ENCODE assay signal across 1 cellular context in the genomic region with DNA sequence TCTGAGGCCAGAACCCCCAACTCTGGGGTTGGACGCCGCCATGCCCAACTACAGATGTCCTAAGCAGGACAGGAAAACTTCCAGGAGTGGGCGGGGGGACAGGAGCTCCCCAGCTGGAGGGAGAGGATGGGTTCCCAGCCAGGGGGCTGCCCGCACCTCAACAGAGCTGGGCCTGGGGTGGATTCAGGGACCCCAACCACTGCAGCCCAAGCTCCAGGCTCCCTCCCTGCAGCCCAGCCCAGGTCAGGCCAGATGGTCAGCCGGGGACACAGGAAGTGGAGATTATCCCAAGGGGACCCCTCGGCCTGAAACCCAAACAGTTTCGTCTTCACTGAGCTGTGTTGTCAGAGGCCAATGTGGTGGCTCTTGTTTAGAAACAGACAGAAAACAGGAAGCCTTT.
TF ChIP-seq lines count a peak whose summit lies in the region.

No MANE protein-coding gene starts in this region.

TF ChIP-seq in GM23338, 12 proteins besides CTCF, POLR2A, EP300 and RAD21 (continued from another document):
- TF ChIP-seq, protein P1, sequence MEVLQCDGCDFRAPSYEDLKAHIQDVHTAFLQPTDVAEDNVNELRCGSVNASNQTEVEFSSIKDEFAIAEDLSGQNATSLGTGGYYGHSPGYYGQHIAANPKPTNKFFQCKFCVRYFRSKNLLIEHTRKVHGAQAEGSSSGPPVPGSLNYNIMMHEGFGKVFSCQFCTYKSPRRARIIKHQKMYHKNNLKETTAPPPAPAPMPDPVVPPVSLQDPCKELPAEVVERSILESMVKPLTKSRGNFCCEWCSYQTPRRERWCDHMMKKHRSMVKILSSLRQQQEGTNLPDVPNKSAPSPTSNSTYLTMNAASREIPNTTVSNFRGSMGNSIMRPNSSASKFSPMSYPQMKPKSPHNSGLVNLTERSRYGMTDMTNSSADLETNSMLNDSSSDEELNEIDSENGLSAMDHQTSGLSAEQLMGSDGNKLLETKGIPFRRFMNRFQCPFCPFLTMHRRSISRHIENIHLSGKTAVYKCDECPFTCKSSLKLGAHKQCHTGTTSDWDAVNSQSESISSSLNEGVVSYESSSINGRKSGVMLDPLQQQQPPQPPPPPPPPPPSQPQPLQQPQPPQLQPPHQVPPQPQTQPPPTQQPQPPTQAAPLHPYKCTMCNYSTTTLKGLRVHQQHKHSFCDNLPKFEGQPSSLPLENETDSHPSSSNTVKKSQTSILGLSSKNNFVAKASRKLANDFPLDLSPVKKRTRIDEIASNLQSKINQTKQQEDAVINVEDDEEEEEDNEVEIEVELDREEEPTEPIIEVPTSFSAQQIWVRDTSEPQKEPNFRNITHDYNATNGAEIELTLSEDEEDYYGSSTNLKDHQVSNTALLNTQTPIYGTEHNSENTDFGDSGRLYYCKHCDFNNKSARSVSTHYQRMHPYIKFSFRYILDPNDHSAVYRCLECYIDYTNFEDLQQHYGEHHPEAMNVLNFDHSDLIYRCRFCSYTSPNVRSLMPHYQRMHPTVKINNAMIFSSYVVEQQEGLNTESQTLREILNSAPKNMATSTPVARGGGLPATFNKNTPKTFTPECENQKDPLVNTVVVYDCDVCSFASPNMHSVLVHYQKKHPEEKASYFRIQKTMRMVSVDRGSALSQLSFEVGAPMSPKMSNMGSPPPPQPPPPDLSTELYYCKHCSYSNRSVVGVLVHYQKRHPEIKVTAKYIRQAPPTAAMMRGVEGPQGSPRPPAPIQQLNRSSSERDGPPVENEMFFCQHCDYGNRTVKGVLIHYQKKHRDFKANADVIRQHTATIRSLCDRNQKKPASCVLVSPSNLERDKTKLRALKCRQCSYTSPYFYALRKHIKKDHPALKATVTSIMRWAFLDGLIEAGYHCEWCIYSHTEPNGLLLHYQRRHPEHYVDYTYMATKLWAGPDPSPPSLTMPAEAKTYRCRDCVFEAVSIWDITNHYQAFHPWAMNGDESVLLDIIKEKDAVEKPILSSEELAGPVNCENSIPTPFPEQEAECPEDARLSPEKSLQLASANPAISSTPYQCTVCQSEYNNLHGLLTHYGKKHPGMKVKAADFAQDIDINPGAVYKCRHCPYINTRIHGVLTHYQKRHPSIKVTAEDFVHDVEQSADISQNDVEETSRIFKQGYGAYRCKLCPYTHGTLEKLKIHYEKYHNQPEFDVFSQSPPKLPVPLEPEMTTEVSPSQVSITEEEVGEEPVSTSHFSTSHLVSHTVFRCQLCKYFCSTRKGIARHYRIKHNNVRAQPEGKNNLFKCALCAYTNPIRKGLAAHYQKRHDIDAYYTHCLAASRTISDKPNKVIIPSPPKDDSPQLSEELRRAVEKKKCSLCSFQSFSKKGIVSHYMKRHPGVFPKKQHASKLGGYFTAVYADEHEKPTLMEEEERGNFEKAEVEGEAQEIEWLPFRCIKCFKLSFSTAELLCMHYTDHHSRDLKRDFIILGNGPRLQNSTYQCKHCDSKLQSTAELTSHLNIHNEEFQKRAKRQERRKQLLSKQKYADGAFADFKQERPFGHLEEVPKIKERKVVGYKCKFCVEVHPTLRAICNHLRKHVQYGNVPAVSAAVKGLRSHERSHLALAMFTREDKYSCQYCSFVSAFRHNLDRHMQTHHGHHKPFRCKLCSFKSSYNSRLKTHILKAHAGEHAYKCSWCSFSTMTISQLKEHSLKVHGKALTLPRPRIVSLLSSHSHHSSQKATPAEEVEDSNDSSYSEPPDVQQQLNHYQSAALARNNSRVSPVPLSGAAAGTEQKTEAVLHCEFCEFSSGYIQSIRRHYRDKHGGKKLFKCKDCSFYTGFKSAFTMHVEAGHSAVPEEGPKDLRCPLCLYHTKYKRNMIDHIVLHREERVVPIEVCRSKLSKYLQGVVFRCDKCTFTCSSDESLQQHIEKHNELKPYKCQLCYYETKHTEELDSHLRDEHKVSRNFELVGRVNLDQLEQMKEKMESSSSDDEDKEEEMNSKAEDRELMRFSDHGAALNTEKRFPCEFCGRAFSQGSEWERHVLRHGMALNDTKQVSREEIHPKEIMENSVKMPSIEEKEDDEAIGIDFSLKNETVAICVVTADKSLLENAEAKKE (CRISPR knock-in tag; IDR thresholded peaks at IDR 0.05), result no peak
- no peak for TF ChIP-seq STAT1 (IDR thresholded peaks at IDR 0.05; ENCODE audit: unreplicated experiment)
